Comparison of ENCODE assay signal across 25 cellular contexts in the genomic region with DNA sequence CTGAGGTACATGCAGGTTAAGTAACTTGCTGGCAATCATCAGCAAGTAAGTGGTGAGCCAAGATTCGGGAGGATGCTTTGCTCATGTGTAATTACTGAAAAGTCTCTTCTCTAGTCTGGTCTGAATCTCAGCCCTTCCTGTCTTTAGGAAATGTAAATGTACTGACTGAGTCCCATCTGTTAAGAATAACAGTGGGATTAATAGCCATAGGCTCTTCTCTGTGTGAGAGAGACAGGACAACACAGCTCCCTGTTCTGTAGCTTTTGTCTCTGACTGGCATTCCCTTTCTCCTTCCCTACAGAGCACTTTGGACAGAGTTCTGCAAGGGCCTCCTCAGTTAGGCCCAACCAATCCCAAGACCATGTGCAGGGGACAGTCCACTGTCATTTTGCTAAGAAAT.
"Had no signal": no experiment of that assay in that cellular context is flagged by ENCODE, and none has a peak within 500 bp of the region (broad histone marks: within the 10 kb centered on the region; RNA-seq: fewer than 3 reads in every experiment).

No MANE protein-coding gene starts in this region.

- H3K4me3 Mint-ChIP-seq: activated naive CD4-positive, alpha-beta T cell treated with anti-CD3 and anti-CD28 coated beads, Interleukin-2, amount 10 ng/mL, durations not matched to agents 7 days and 5 days; activated naive CD8-positive, alpha-beta T cell treated with anti-CD3 and anti-CD28 coated beads, Interleukin-2, amount 10 ng/mL, durations not matched to agents 7 days and 5 days; activated T-helper 1 cell treated with anti-CD3 and anti-CD28 coated beads, Interleukin-12 subunit alpha, Interleukin-12 subunit beta, Interleukin-2, Interleukin-4 antibody, amounts not matched to agents 30 ng/mL and 10 ng/mL and 1 ng/mL, durations not matched to agents 14 hours and 24 hours and 36 hours; brain; memory B cell; naive thymus-derived CD8-positive, alpha-beta T cell; neural crest cell; stimulated activated naive B cell treated with anti-CD40 and anti-IgM and Interleukin-4, amounts not matched to agents 10 μg/mL and 1 μg/mL and 100 μg/mL, for 72 hours had no signal

- H3K27me3 Mint-ChIP-seq: activated naive CD4-positive, alpha-beta T cell treated with anti-CD3 and anti-CD28 coated beads, Interleukin-2, amount 10 ng/mL, durations not matched to agents 7 days and 5 days; brain had no signal

- H3K9me3 Mint-ChIP-seq: activated naive CD4-positive, alpha-beta T cell treated with anti-CD3 and anti-CD28 coated beads, Interleukin-2, amount 10 ng/mL, durations not matched to agents 7 days and 5 days; activated naive CD8-positive, alpha-beta T cell treated with anti-CD3 and anti-CD28 coated beads, Interleukin-2, amount 10 ng/mL, durations not matched to agents 7 days and 5 days; activated T-helper 1 cell treated with anti-CD3 and anti-CD28 coated beads, Interleukin-12 subunit alpha, Interleukin-12 subunit beta, Interleukin-2, Interleukin-4 antibody, amounts not matched to agents 30 ng/mL and 10 ng/mL and 1 ng/mL, durations not matched to agents 14 hours and 24 hours and 36 hours; brain; memory B cell; naive thymus-derived CD8-positive, alpha-beta T cell; neural crest cell; stimulated activated naive B cell treated with anti-CD40 and anti-IgM and Interleukin-4, amounts not matched to agents 10 μg/mL and 1 μg/mL and 100 μg/mL, for 72 hours had no signal

- ATAC-seq: activated CD4-positive, CD25-positive, alpha-beta regulatory T cell treated with anti-CD3 and anti-CD28 coated beads, Interleukin-2, amount 50 U/mL, for 24 hours; naive thymus-derived CD8-positive, alpha-beta T cell; right cardiac atrium; stimulated activated naive B cell treated with anti-CD40 and anti-IgM and Interleukin-4, amounts not matched to agents 10 μg/mL and 1 μg/mL and 100 μg/mL, for 72 hours; upper lobe of right lung had no signal

- H3K4me1 ChIP-seq: ascending aorta, colonic mucosa, suprapubic skin, tibial artery, upper lobe of right lung had no signal

- H3K4me3 ChIP-seq: ascending aorta, cardiac muscle cell, colonic mucosa, suprapubic skin, tibial artery, upper lobe of right lung had no signal

- H3K36me3 ChIP-seq: ascending aorta, cardiac muscle cell, colonic mucosa, suprapubic skin, tibial artery, upper lobe of right lung had no signal

- H3K27ac ChIP-seq: ascending aorta, cardiac muscle cell, colonic mucosa, suprapubic skin, tibial artery, upper lobe of right lung, VCaP had no signal

- H3K4me1 Mint-ChIP-seq: activated naive CD4-positive, alpha-beta T cell treated with anti-CD3 and anti-CD28 coated beads, Interleukin-2, amount 10 ng/mL, durations not matched to agents 7 days and 5 days; activated naive CD8-positive, alpha-beta T cell treated with anti-CD3 and anti-CD28 coated beads, Interleukin-2, amount 10 ng/mL, durations not matched to agents 7 days and 5 days; memory B cell; naive thymus-derived CD8-positive, alpha-beta T cell; stimulated activated naive B cell treated with anti-CD40 and anti-IgM and Interleukin-4, amounts not matched to agents 10 μg/mL and 1 μg/mL and 100 μg/mL, for 72 hours had no signal

- H3K9me3 ChIP-seq: ascending aorta, colonic mucosa, suprapubic skin, tibial artery, upper lobe of right lung had no signal

- H3K27me3 ChIP-seq: ascending aorta, cardiac muscle cell, colonic mucosa, suprapubic skin, tibial artery, upper lobe of right lung had no signal

- DNase-seq: activated CD4-positive, alpha-beta T cell treated with anti-CD3 and anti-CD28 coated beads for 48 hours; activated CD4-positive, alpha-beta T cell treated with anti-CD3 and anti-CD28 coated beads, Interleukin-2, amount 50 U/mL, for 48 hours; activated CD8-positive, alpha-beta memory T cell treated with anti-CD3 and anti-CD28 coated beads for 24 hours; activated effector memory CD4-positive, alpha-beta T cell treated with anti-CD3 and anti-CD28 coated beads, Interleukin-2, amount 50 U/mL, for 16 hours; activated naive CD4-positive, alpha-beta T cell treated with anti-CD3 and anti-CD28 coated beads, Interleukin-2, amount 10 ng/mL, durations not matched to agents 7 days and 5 days; activated naive CD8-positive, alpha-beta T cell treated with anti-CD3 and anti-CD28 coated beads, Interleukin-2, amount 10 ng/mL, durations not matched to agents 7 days and 5 days; cerebellar nuclear complex; colonic mucosa; effector CD8-positive, alpha-beta T cell; naive thymus-derived CD8-positive, alpha-beta T cell; right cardiac atrium; stimulated activated CD4-positive, alpha-beta T cell treated with anti-CD3 and anti-CD28 coated beads, Interleukin-15, amount 100 ng/mL, for 24 hours; stimulated activated CD4-positive, alpha-beta T cell treated with anti-CD3 and anti-CD28 coated beads, Interleukin-2, amount 100 ng/mL, for 24 hours; stimulated activated naive B cell treated with anti-CD40 and anti-IgM and Interleukin-4, amounts not matched to agents 10 μg/mL and 1 μg/mL and 100 μg/mL, for 72 hours; tibial artery; upper lobe of right lung had no signal

- H3K27ac Mint-ChIP-seq: activated naive CD4-positive, alpha-beta T cell treated with anti-CD3 and anti-CD28 coated beads, Interleukin-2, amount 10 ng/mL, durations not matched to agents 7 days and 5 days; activated naive CD8-positive, alpha-beta T cell treated with anti-CD3 and anti-CD28 coated beads, Interleukin-2, amount 10 ng/mL, durations not matched to agents 7 days and 5 days; activated T-helper 1 cell treated with anti-CD3 and anti-CD28 coated beads, Interleukin-12 subunit alpha, Interleukin-12 subunit beta, Interleukin-2, Interleukin-4 antibody, amounts not matched to agents 30 ng/mL and 10 ng/mL and 1 ng/mL, durations not matched to agents 14 hours and 24 hours and 36 hours; brain; memory B cell; naive thymus-derived CD8-positive, alpha-beta T cell; stimulated activated naive B cell treated with anti-CD40 and anti-IgM and Interleukin-4, amounts not matched to agents 10 μg/mL and 1 μg/mL and 100 μg/mL, for 72 hours had no signal

- H3K36me3 Mint-ChIP-seq: activated naive CD4-positive, alpha-beta T cell treated with anti-CD3 and anti-CD28 coated beads, Interleukin-2, amount 10 ng/mL, durations not matched to agents 7 days and 5 days; activated naive CD8-positive, alpha-beta T cell treated with anti-CD3 and anti-CD28 coated beads, Interleukin-2, amount 10 ng/mL, durations not matched to agents 7 days and 5 days; brain; memory B cell; naive thymus-derived CD8-positive, alpha-beta T cell; stimulated activated naive B cell treated with anti-CD40 and anti-IgM and Interleukin-4, amounts not matched to agents 10 μg/mL and 1 μg/mL and 100 μg/mL, for 72 hours had no signal
